In genomic region chr1:161706116-161706482, GRCh38 we compare ENCODE assay signal across 16 cellular contexts. TPM values are rescaled to one million over a fixed set of nuclear protein-coding genes. Genes with fewer than 3 reads are reported as not detected.
A peak's percentile ranks its signal among the peaks of the same experiment; 100 is the strongest.
DNase-seq lines count a peak whose midpoint lies in the region; ATAC-seq, FAIRE-seq and TF ChIP-seq lines count a peak whose summit lies in the region.
"Had no signal": no experiment of that assay in that cellular context is flagged by ENCODE, and none has a peak within 500 bp of the region (broad histone marks: within the 10 kb centered on the region; RNA-seq: fewer than 3 reads in every experiment).

No MANE protein-coding gene starts in this region.

- no peak overlapping the region for H3K4me3 Mint-ChIP-seq in activated naive CD8-positive, alpha-beta T cell treated with anti-CD3 and anti-CD28 coated beads, Interleukin-2, amount 50 U/mL, for 24 hours
- H3K4me3 Mint-ChIP-seq in activated naive CD8-positive, alpha-beta T cell treated with anti-CD3 and anti-CD28 coated beads for 36 hours, result no peak overlapping the region
- H3K4me3 Mint-ChIP-seq in stimulated activated effector memory CD8-positive, alpha-beta T cell treated with anti-CD3 and anti-CD28 coated beads, Interleukin-12 subunit alpha, Interleukin-12 subunit beta, amount 100 ng/mL, for 72 hours, result no peak overlapping the region
- no peak overlapping the region for H3K4me3 Mint-ChIP-seq in naive thymus-derived CD4-positive, alpha-beta T cell
- H3K4me3 Mint-ChIP-seq: activated CD4-positive, alpha-beta T cell treated with anti-CD3 and anti-CD28 coated beads for 36 hours; stimulated activated naive CD8-positive, alpha-beta T cell treated with anti-CD3 and anti-CD28 coated beads, Interleukin-15, Interleukin-2, amounts not matched to agents 100 ng/mL and 50 ng/mL, for 24 hours had no signal

- no peak for TF ChIP-seq EP300 in GM12878 (IDR thresholded peaks at IDR 0.05; ENCODE audit: borderline replicate concordance in 1 of 2, control insufficient read depth in 1 of 2, low read depth in 2 of 2, low read length in 2 of 2)

- TF ChIP-seq RAD21 in GM12878 (IDR thresholded peaks at IDR 0.05; ENCODE audit: insufficient read depth, low read depth, low read length), result no peak

- ATAC-seq in activated naive CD8-positive, alpha-beta T cell treated with anti-CD3 and anti-CD28 coated beads, Interleukin-2, amount 50 U/mL, for 24 hours, result peak; percentile 22
- ATAC-seq in HG03039 (IDR thresholded peaks at IDR 0.05; ENCODE audit: unreplicated experiment) (peak; percentile 7), GM12878 (peak; percentile 7; the same call in 2 of the 3 replicates), esophagus mucosa (no peak)
- peak; percentile 50 for ATAC-seq in stimulated activated effector memory CD8-positive, alpha-beta T cell treated with anti-CD3 and anti-CD28 coated beads, Interleukin-12 subunit alpha, Interleukin-12 subunit beta, amount 100 ng/mL, for 72 hours
- no peak for ATAC-seq in naive thymus-derived CD4-positive, alpha-beta T cell

- CTCF ChIA-PET in GM12878 (lab: Yijun Ruan, JAX), result interaction anchor here (0.6 to 5.0 kb wide), 6 partner anchors 11 to 222 kb away, joined by 3 to 75 read pairs (median 6); no protein-coding TSS in a partner anchor
- CTCF ChIA-PET in naive thymus-derived CD4-positive, alpha-beta T cell (lab: Charles Lee), result no interaction called here

- no peak overlapping the region for H3K27ac Mint-ChIP-seq in activated naive CD8-positive, alpha-beta T cell treated with anti-CD3 and anti-CD28 coated beads, Interleukin-2, amount 50 U/mL, for 24 hours
- H3K27ac Mint-ChIP-seq in activated naive CD8-positive, alpha-beta T cell treated with anti-CD3 and anti-CD28 coated beads for 36 hours, result no peak overlapping the region
- no peak overlapping the region for H3K27ac Mint-ChIP-seq in stimulated activated effector memory CD8-positive, alpha-beta T cell treated with anti-CD3 and anti-CD28 coated beads, Interleukin-12 subunit alpha, Interleukin-12 subunit beta, amount 100 ng/mL, for 72 hours
- no peak overlapping the region for H3K27ac Mint-ChIP-seq in naive thymus-derived CD4-positive, alpha-beta T cell
- H3K27ac Mint-ChIP-seq: activated CD4-positive, alpha-beta T cell treated with anti-CD3 and anti-CD28 coated beads for 36 hours; stimulated activated naive CD8-positive, alpha-beta T cell treated with anti-CD3 and anti-CD28 coated beads, Interleukin-15, Interleukin-2, amounts not matched to agents 100 ng/mL and 50 ng/mL, for 24 hours had no signal

- no peak for FAIRE-seq in GM12878 (lab: Jason Lieb, UNC)
- FAIRE-seq: frontal cortex, G401.6 had no signal

- H3K27me3 Mint-ChIP-seq in activated naive CD8-positive, alpha-beta T cell treated with anti-CD3 and anti-CD28 coated beads, Interleukin-2, amount 50 U/mL, for 24 hours, result peaks cover 6% of the 10 kb centered on the region
- peaks cover 3% of the 10 kb centered on the region for H3K27me3 Mint-ChIP-seq in activated naive CD8-positive, alpha-beta T cell treated with anti-CD3 and anti-CD28 coated beads for 36 hours
- peaks cover 0 to 27% (median 6%) of the 10 kb centered on the region in 5 donors for H3K27me3 Mint-ChIP-seq in naive thymus-derived CD4-positive, alpha-beta T cell

- no peak for TF ChIP-seq POLR2A in GM12878 (IDR thresholded peaks at IDR 0.05; ENCODE audit: low read depth, low read length)

- no peaks in the 10 kb centered on the region for H3K36me3 Mint-ChIP-seq in activated naive CD8-positive, alpha-beta T cell treated with anti-CD3 and anti-CD28 coated beads, Interleukin-2, amount 50 U/mL, for 24 hours (ENCODE audit: low read depth)
- no peaks in the 10 kb centered on the region for H3K36me3 Mint-ChIP-seq in activated naive CD8-positive, alpha-beta T cell treated with anti-CD3 and anti-CD28 coated beads for 36 hours
- no peaks in the 10 kb centered on the region for H3K36me3 Mint-ChIP-seq in stimulated activated effector memory CD8-positive, alpha-beta T cell treated with anti-CD3 and anti-CD28 coated beads, Interleukin-12 subunit alpha, Interleukin-12 subunit beta, amount 100 ng/mL, for 72 hours
- H3K36me3 Mint-ChIP-seq in naive thymus-derived CD4-positive, alpha-beta T cell, result no peaks in the 10 kb centered on the region

- H3K9ac ChIP-seq in GM12878 (ENCODE audit: control insufficient read depth, insufficient read depth, low read length), result peak overlapping the region; percentile 90; the same call in 1 of the 2 replicates

- peak overlapping the region; percentile 81 for H3K4me3 ChIP-seq in GM12878
- H3K4me3 ChIP-seq in naive thymus-derived CD4-positive, alpha-beta T cell (ENCODE audit: low read length), result no peak overlapping the region

- H3K4me2 ChIP-seq in GM12878 (ENCODE audit: control insufficient read depth, insufficient read depth), result peak overlapping the region; percentile 94

- peak overlapping the region; percentile 69 for H2AFZ ChIP-seq in GM12878 (ENCODE audit: control insufficient read depth, low read depth, low read length)

- SMC1A ChIA-PET in GM12878 (lab: Charles Lee; ENCODE audit: uncharacterized antibody, unreplicated experiment), result interaction anchor here (1.2 to 5.1 kb wide), 5 partner anchors 11 to 33 kb away, joined by 3 to 61 read pairs (median 45); no protein-coding TSS in a partner anchor

- RAD21 ChIA-PET in GM12878 (lab: Charles Lee; ENCODE audit: unreplicated experiment), result interaction anchor here (1.7 to 4.7 kb wide), 4 partner anchors 9 to 31 kb away, joined by 5 to 74 read pairs (median 22); no protein-coding TSS in a partner anchor

- H3K27ac ChIP-seq in GM12878 (ENCODE audit: control insufficient read depth, insufficient read depth), result peak overlapping the region; percentile 85
- no peak overlapping the region for H3K27ac ChIP-seq in naive thymus-derived CD4-positive, alpha-beta T cell (ENCODE audit: low read depth, low read length)

- H3K27me3 ChIP-seq in GM12878 (replicated peaks in 1 of 2; ENCODE audit: control insufficient read depth in 2 of 2, insufficient read depth in 2 of 2, low read length in 1 of 2), result no peaks in the 10 kb centered on the region
- H3K27me3 ChIP-seq in naive thymus-derived CD4-positive, alpha-beta T cell (ENCODE audit: control insufficient read depth in 2 of 2, insufficient read depth in 2 of 2, low read length in 2 of 2), result no peaks in the 10 kb centered on the region

- DNase-seq in activated naive CD8-positive, alpha-beta T cell treated with anti-CD3 and anti-CD28 coated beads, Interleukin-2, amount 50 U/mL, for 24 hours, result no peak
- DNase-seq in activated naive CD8-positive, alpha-beta T cell treated with anti-CD3 and anti-CD28 coated beads for 36 hours, result no peak
- DNase-seq in GM12878 (ENCODE audit: low read depth, low spot score) (no peak), AG08395 (ENCODE audit: low spot score) (no peak)
- DNase-seq in stimulated activated effector memory CD8-positive, alpha-beta T cell treated with anti-CD3 and anti-CD28 coated beads, Interleukin-12 subunit alpha, Interleukin-12 subunit beta, amount 100 ng/mL, for 72 hours (ENCODE audit: low spot score in 2 of 2), result peak in 1 of 2 donors; percentile 28
- no peak for DNase-seq in naive thymus-derived CD4-positive, alpha-beta T cell
- DNase-seq: activated CD4-positive, alpha-beta T cell treated with anti-CD3 and anti-CD28 coated beads for 36 hours; NCI-H510A treated with DMSO at 0.1 percent for 48 hours; stimulated activated CD4-positive, alpha-beta T cell treated with anti-CD3 and anti-CD28 coated beads, Interleukin-2, amount 100 ng/mL, for 24 hours; SW 1271 had no signal

- no TSS peak for BruUV-seq in GM12878 (replicated peaks; lab: Mats Ljungman, UMichigan)

- 14% methylated on average over 3 of the region's 3 CpGs for whole genome bisulfite sequencing in GM12878 (ENCODE audit: insufficient coverage, insufficient replicate concordance, low lambda C conversion rate, missing lambda C conversion rate)

- no peak for TF ChIP-seq CTCF in GM12878 (IDR thresholded peaks at IDR 0.05 in 2 of 3, conservative IDR thresholded peaks at IDR 0.05 in 1 of 3; ENCODE audit: control insufficient read depth in 2 of 3, extremely low read depth in 1 of 3, insufficient read depth in 1 of 3, low read depth in 3 of 3, low read length in 3 of 3)

- H3K36me3 ChIP-seq in GM12878 (ENCODE audit: control insufficient read depth in 2 of 2, insufficient read depth in 2 of 2, low read length in 1 of 2), result peaks cover 6 to 7% of the 10 kb centered on the region in 2 experiments
- H3K36me3 ChIP-seq in naive thymus-derived CD4-positive, alpha-beta T cell (ENCODE audit: control insufficient read depth in 2 of 3, insufficient read depth in 3 of 3, low read length in 3 of 3), result no peaks in the 10 kb centered on the region

- POLR2A ChIA-PET in GM12878 (lab: Charles Lee), result interaction anchor here (0.7 to 3.1 kb wide), 3 partner anchors 16 to 31 kb away, joined by 3 to 23 read pairs (median 16); no protein-coding TSS in a partner anchor
- POLR2A ChIA-PET in naive thymus-derived CD4-positive, alpha-beta T cell (lab: Charles Lee), result no interaction called here

- H3K9me3 Mint-ChIP-seq in activated naive CD8-positive, alpha-beta T cell treated with anti-CD3 and anti-CD28 coated beads, Interleukin-2, amount 50 U/mL, for 24 hours, result no peaks in the 10 kb centered on the region
- no peaks in the 10 kb centered on the region for H3K9me3 Mint-ChIP-seq in activated naive CD8-positive, alpha-beta T cell treated with anti-CD3 and anti-CD28 coated beads for 36 hours
- no peaks in the 10 kb centered on the region for H3K9me3 Mint-ChIP-seq in stimulated activated effector memory CD8-positive, alpha-beta T cell treated with anti-CD3 and anti-CD28 coated beads, Interleukin-12 subunit alpha, Interleukin-12 subunit beta, amount 100 ng/mL, for 72 hours
- no peaks in the 10 kb centered on the region for H3K9me3 Mint-ChIP-seq in naive thymus-derived CD4-positive, alpha-beta T cell
- H3K9me3 Mint-ChIP-seq: stimulated activated naive CD8-positive, alpha-beta T cell treated with anti-CD3 and anti-CD28 coated beads, Interleukin-15, Interleukin-2, amounts not matched to agents 100 ng/mL and 50 ng/mL, for 24 hours had no signal

- peaks cover 28% of the 10 kb centered on the region for H3K4me1 ChIP-seq in GM12878 (ENCODE audit: control insufficient read depth, insufficient read depth, low read length)
- H3K4me1 ChIP-seq in naive thymus-derived CD4-positive, alpha-beta T cell (ENCODE audit: control insufficient read depth in 2 of 2, insufficient read depth in 2 of 2, low read length in 2 of 2), result no peaks in the 10 kb centered on the region

- H3K9me3 ChIP-seq in GM12878 (replicated peaks; ENCODE audit: control insufficient read depth, insufficient read depth, low read length), result no peaks in the 10 kb centered on the region
- H3K9me3 ChIP-seq in naive thymus-derived CD4-positive, alpha-beta T cell (ENCODE audit: control insufficient read depth in 2 of 3, low read length in 3 of 3), result no peaks in the 10 kb centered on the region

- peaks cover 8% of the 10 kb centered on the region for H3K4me1 Mint-ChIP-seq in activated naive CD8-positive, alpha-beta T cell treated with anti-CD3 and anti-CD28 coated beads, Interleukin-2, amount 50 U/mL, for 24 hours
- H3K4me1 Mint-ChIP-seq in activated naive CD8-positive, alpha-beta T cell treated with anti-CD3 and anti-CD28 coated beads for 36 hours, result no peaks in the 10 kb centered on the region
- no peaks in the 10 kb centered on the region for H3K4me1 Mint-ChIP-seq in stimulated activated effector memory CD8-positive, alpha-beta T cell treated with anti-CD3 and anti-CD28 coated beads, Interleukin-12 subunit alpha, Interleukin-12 subunit beta, amount 100 ng/mL, for 72 hours
- peaks cover 0 to 6% (median 0%) of the 10 kb centered on the region in 7 donors for H3K4me1 Mint-ChIP-seq in naive thymus-derived CD4-positive, alpha-beta T cell
- H3K4me1 Mint-ChIP-seq: activated CD4-positive, alpha-beta T cell treated with anti-CD3 and anti-CD28 coated beads for 36 hours had no signal

- intact Hi-C loops in GM12878 (cut with micrococcal nuclease; ENCODE audit: unreplicated experiment), result loop anchor here (2.0 kb wide), 2 partner anchors 21 to 33 kb away; no protein-coding TSS in a partner anchor
- intact Hi-C loops in naive thymus-derived CD4-positive, alpha-beta T cell (cut with micrococcal nuclease), result no loop called here

- peaks cover 41% of the 10 kb centered on the region for H3K79me2 ChIP-seq in GM12878 (ENCODE audit: control insufficient read depth, insufficient read depth, low read length)

- H4K20me1 ChIP-seq in GM12878 (ENCODE audit: control insufficient read depth, insufficient read depth), result no peaks in the 10 kb centered on the region

- in situ Hi-C loops in GM12878 (cut with MboI), result no loop called here

RNA-seq across cellular contexts. Expression of gene FCRLA, which starts 0.9 kb away (rescaled TPM):
- under 1 TPM; 0.35 to 0.56 TPM for total RNA-seq in activated naive CD8-positive, alpha-beta T cell treated with anti-CD3 and anti-CD28 coated beads for 36 hours
- total RNA-seq in GM12878 (2013; cell fraction: nucleolus; rRNA removed), result 48.7 and 51.4 TPM in 2 replicates
- 419 and 443 TPM in 2 replicates for total RNA-seq in GM12878 (2014; rRNA removed)
- total RNA-seq in GM12878 (2014; rRNA removed; fragmentation: Illumina TruSeq; extraction: Trizol), result 269 and 273 TPM in 2 replicates
- 286 and 294 TPM in 2 replicates for total RNA-seq in GM12878 (2021)
- polyA plus RNA-seq in GM12878 (2011; ENCODE audit: low read depth), result 286 TPM
- 122 and 130 TPM in 2 replicates for polyA plus RNA-seq in GM12878 (2011; rRNA removed)
- polyA plus RNA-seq in GM12878 (2011; cell fraction: cytosol; rRNA removed), result 126 and 193 TPM in 2 replicates
- polyA plus RNA-seq in GM12878 (2011; cell fraction: nucleus; rRNA removed), result 55.0 and 60.1 TPM in 2 replicates
- 191 and 218 TPM in 2 replicates for polyA plus RNA-seq in GM12878 (2012)
- 378 and 399 TPM in 2 replicates for polyA plus RNA-seq in GM12878 (2014; fragmentation: Illumina TruSeq; extraction: Trizol)
- polyA plus RNA-seq in GM12878 (2014; fragmentation: Nextera tagmentation; extraction: Ambion mirVana), result 100 to 1,000 TPM; 418 to 714 TPM
- 355 and 359 TPM in 2 replicates for polyA plus RNA-seq in GM12878 (2014; rRNA removed)
- polyA plus RNA-seq in GM12878 (2016; fragmentation: Nextera tagmentation; extraction: Ambion mirVana), result 100 to 1,000 TPM; 339 to 389 TPM
- 84.4 and 140 TPM in 2 replicates for polyA minus RNA-seq in GM12878 (2011; rRNA and poly(A)+ RNA removed)
- 24.5 and 36.5 TPM in 2 replicates for polyA minus RNA-seq in GM12878 (2011; cell fraction: cytosol; rRNA and poly(A)+ RNA removed)
- polyA minus RNA-seq in GM12878 (2011; cell fraction: nucleus; rRNA and poly(A)+ RNA removed), result 11.8 and 17.8 TPM in 2 replicates
- total RNA-seq in esophagus mucosa, result 0.56 TPM
- total RNA-seq in naive thymus-derived CD4-positive, alpha-beta T cell, result 1 to 10 TPM in 1 of 5 experiments, under 1 TPM in 3, not detected in 1; 0.32 to 1.8 (median 0.53) TPM
- under 1 TPM; 0.56 to 0.59 TPM for polyA plus RNA-seq in naive thymus-derived CD4-positive, alpha-beta T cell
- total RNA-seq: activated CD4-positive, alpha-beta T cell treated with anti-CD3 and anti-CD28 coated beads for 36 hours; frontal cortex had no signal

RNA-seq across cellular contexts. Expression of gene FCRLB, which starts 15.2 kb away (rescaled TPM):
- total RNA-seq in activated naive CD8-positive, alpha-beta T cell treated with anti-CD3 and anti-CD28 coated beads for 36 hours, result under 1 TPM; 0.49 to 0.76 TPM
- 4.0 and 4.2 TPM in 2 replicates for total RNA-seq in GM12878 (2013; cell fraction: nucleolus; rRNA removed)
- 11.3 and 11.5 TPM in 2 replicates for total RNA-seq in GM12878 (2014; rRNA removed)
- 3.1 and 3.4 TPM in 2 replicates for total RNA-seq in GM12878 (2014; rRNA removed; fragmentation: Illumina TruSeq; extraction: Trizol)
- total RNA-seq in GM12878 (2021), result 7.9 and 8.3 TPM in 2 replicates
- polyA plus RNA-seq in GM12878 (2011; ENCODE audit: low read depth), result 0.73 TPM
- polyA plus RNA-seq in GM12878 (2011; rRNA removed), result 1.2 and 1.5 TPM in 2 replicates
- 1.3 and 1.7 TPM in 2 replicates for polyA plus RNA-seq in GM12878 (2011; cell fraction: cytosol; rRNA removed)
- 3.6 and 4.2 TPM in 2 replicates for polyA plus RNA-seq in GM12878 (2011; cell fraction: nucleus; rRNA removed)
- polyA plus RNA-seq in GM12878 (2012), result 2.5 and 3.2 TPM in 2 replicates
- 1.2 and 1.9 TPM in 2 replicates for polyA plus RNA-seq in GM12878 (2014; fragmentation: Illumina TruSeq; extraction: Trizol)
- 1 to 10 TPM in 1 of 2 experiments, under 1 TPM in 1; 0.55 to 1.2 TPM for polyA plus RNA-seq in GM12878 (2014; fragmentation: Nextera tagmentation; extraction: Ambion mirVana)
- 8.8 and 9.4 TPM in 2 replicates for polyA plus RNA-seq in GM12878 (2014; rRNA removed)
- polyA plus RNA-seq in GM12878 (2016; fragmentation: Nextera tagmentation; extraction: Ambion mirVana), result 10 to 100 TPM; 10.9 to 11.7 TPM
- 0.93 and 1.1 TPM in 2 replicates for polyA minus RNA-seq in GM12878 (2011; rRNA and poly(A)+ RNA removed)
- polyA minus RNA-seq in GM12878 (2011; cell fraction: cytosol; rRNA and poly(A)+ RNA removed), result 0.53 and 0.62 TPM in 2 replicates
- polyA minus RNA-seq in GM12878 (2011; cell fraction: nucleus; rRNA and poly(A)+ RNA removed), result 2.3 and 2.4 TPM in 2 replicates
- total RNA-seq in esophagus mucosa, result 0.72 TPM
- total RNA-seq in naive thymus-derived CD4-positive, alpha-beta T cell, result 1 to 10 TPM in 2 of 5 experiments, under 1 TPM in 3; 0.34 to 1.8 (median 0.76) TPM
- under 1 TPM; 0.79 to 0.90 TPM for polyA plus RNA-seq in naive thymus-derived CD4-positive, alpha-beta T cell
- total RNA-seq: activated CD4-positive, alpha-beta T cell treated with anti-CD3 and anti-CD28 coated beads for 36 hours had no signal

RNA-seq across cellular contexts. Expression of gene FCGR2B, which starts 43.2 kb away (rescaled TPM):
- under 1 TPM; 0.20 to 0.25 TPM for total RNA-seq in activated naive CD8-positive, alpha-beta T cell treated with anti-CD3 and anti-CD28 coated beads for 36 hours
- 113 and 116 TPM in 2 replicates for total RNA-seq in GM12878 (2013; cell fraction: nucleolus; rRNA removed)
- total RNA-seq in GM12878 (2014; rRNA removed) (99.3 and 100 TPM in 2 replicates), GM12878 (2014; rRNA removed; fragmentation: Illumina TruSeq; extraction: Trizol) (76.6 and 78.5 TPM in 2 replicates), GM12878 (2021) (88.9 and 99.4 TPM in 2 replicates), esophagus mucosa (0.80 TPM)
- polyA plus RNA-seq in GM12878 (2011; ENCODE audit: low read depth), result 27.4 TPM
- polyA plus RNA-seq in GM12878 (2011; rRNA removed) (99.1 and 111 TPM in 2 replicates), GM12878 (2014; fragmentation: Illumina TruSeq; extraction: Trizol) (118 and 122 TPM in 2 replicates), GM12878 (2014; fragmentation: Nextera tagmentation; extraction: Ambion mirVana) (100 to 1,000 TPM; 131 to 216 TPM), GM12878 (2014; rRNA removed) (101 and 106 TPM in 2 replicates), GM12878 (2016; fragmentation: Nextera tagmentation; extraction: Ambion mirVana) (100 to 1,000 TPM; 105 to 112 TPM)
- polyA plus RNA-seq in GM12878 (2011; cell fraction: cytosol; rRNA removed), result 146 and 151 TPM in 2 replicates
- 167 and 219 TPM in 2 replicates for polyA plus RNA-seq in GM12878 (2011; cell fraction: nucleus; rRNA removed)
- polyA plus RNA-seq in GM12878 (2012), result 32.7 and 37.9 TPM in 2 replicates
- polyA minus RNA-seq in GM12878 (2011; rRNA and poly(A)+ RNA removed), result 82.4 and 94.0 TPM in 2 replicates
- polyA minus RNA-seq in GM12878 (2011; cell fraction: cytosol; rRNA and poly(A)+ RNA removed), result 21.1 and 30.9 TPM in 2 replicates
- 35.2 and 46.1 TPM in 2 replicates for polyA minus RNA-seq in GM12878 (2011; cell fraction: nucleus; rRNA and poly(A)+ RNA removed)
- total RNA-seq in naive thymus-derived CD4-positive, alpha-beta T cell, result 10 to 100 TPM in 1 of 5 experiments, 1 to 10 TPM in 3, not detected in 1; 2.2 to 13.9 (median 5.2) TPM
- under 1 TPM in 1 of 2 donors, not detected in 1; 0.24 TPM for polyA plus RNA-seq in naive thymus-derived CD4-positive, alpha-beta T cell
- total RNA-seq: A172; activated CD4-positive, alpha-beta T cell treated with anti-CD3 and anti-CD28 coated beads for 36 hours had no signal

RNA-seq across cellular contexts. Expression of gene DUSP12, which starts 43.5 kb away (rescaled TPM):
- 10 to 100 TPM; 39.9 to 40.3 TPM for total RNA-seq in activated naive CD8-positive, alpha-beta T cell treated with anti-CD3 and anti-CD28 coated beads for 36 hours
- 51.7 and 53.8 TPM in 2 replicates for total RNA-seq in GM12878 (2013; cell fraction: nucleolus; rRNA removed)
- total RNA-seq in GM12878 (2014; rRNA removed), result 41.1 and 42.5 TPM in 2 replicates
- total RNA-seq in GM12878 (2014; rRNA removed; fragmentation: Illumina TruSeq; extraction: Trizol), result 23.7 and 24.1 TPM in 2 replicates
- total RNA-seq in GM12878 (2021), result 25.2 and 29.8 TPM in 2 replicates
- polyA plus RNA-seq in GM12878 (2011; ENCODE audit: low read depth), result 20.3 TPM
- polyA plus RNA-seq in GM12878 (2011; rRNA removed), result 50.8 and 62.5 TPM in 2 replicates
- 32.4 and 42.5 TPM in 2 replicates for polyA plus RNA-seq in GM12878 (2011; cell fraction: cytosol; rRNA removed)
- 45.5 and 54.7 TPM in 2 replicates for polyA plus RNA-seq in GM12878 (2011; cell fraction: nucleus; rRNA removed)
- polyA plus RNA-seq in GM12878 (2012), result 22.4 and 25.5 TPM in 2 replicates
- 24.8 and 25.7 TPM in 2 replicates for polyA plus RNA-seq in GM12878 (2014; fragmentation: Illumina TruSeq; extraction: Trizol)
- polyA plus RNA-seq in GM12878 (2014; fragmentation: Nextera tagmentation; extraction: Ambion mirVana), result 10 to 100 TPM in 1 of 2 experiments, 1 to 10 TPM in 1; 7.0 to 13.3 TPM
- polyA plus RNA-seq in GM12878 (2014; rRNA removed), result 46.5 and 51.5 TPM in 2 replicates
- 10 to 100 TPM; 42.5 TPM for polyA plus RNA-seq in GM12878 (2016; fragmentation: Nextera tagmentation; extraction: Ambion mirVana)
- 16.2 and 20.9 TPM in 2 replicates for polyA minus RNA-seq in GM12878 (2011; rRNA and poly(A)+ RNA removed)
- 14.8 and 16.3 TPM in 2 replicates for polyA minus RNA-seq in GM12878 (2011; cell fraction: cytosol; rRNA and poly(A)+ RNA removed)
- 21.8 and 38.5 TPM in 2 replicates for polyA minus RNA-seq in GM12878 (2011; cell fraction: nucleus; rRNA and poly(A)+ RNA removed)
- total RNA-seq in esophagus mucosa, result 13.0 TPM
- 10 to 100 TPM; 16.1 to 31.4 (median 24.1) TPM for total RNA-seq in naive thymus-derived CD4-positive, alpha-beta T cell
- 10 to 100 TPM; 74.3 to 75.2 TPM for polyA plus RNA-seq in naive thymus-derived CD4-positive, alpha-beta T cell

Comparison
In these comparisons a context has a peak if more than half of its experiments do, and no peak if none do; other contexts are left out.
1. ATAC-seq: peak in activated naive CD8-positive, alpha-beta T cell treated with anti-CD3 and anti-CD28 coated beads, Interleukin-2, amount 50 U/mL, for 24 hours (single experiment), HG03039 (single experiment), GM12878 (single experiment) and stimulated activated effector memory CD8-positive, alpha-beta T cell treated with anti-CD3 and anti-CD28 coated beads, Interleukin-12 subunit alpha, Interleukin-12 subunit beta, amount 100 ng/mL, for 72 hours (single experiment); none in esophagus mucosa (single experiment) and naive thymus-derived CD4-positive, alpha-beta T cell (single experiment).
2. RNA of gene FCRLA, which starts 0.9 kb away (total RNA-seq): 48.7 to 443 TPM in GM12878; 0.35 to 0.56 TPM in activated naive CD8-positive, alpha-beta T cell treated with anti-CD3 and anti-CD28 coated beads for 36 hours, 0.56 TPM in esophagus mucosa (single experiment) and 0.32 to 1.8 TPM in naive thymus-derived CD4-positive, alpha-beta T cell; every median in the first group is over 10 times any median in the second.
3. RNA of gene FCGR2B, which starts 43.2 kb away (total RNA-seq): 76.6 to 116 TPM in GM12878; 2.2 to 13.9 TPM in naive thymus-derived CD4-positive, alpha-beta T cell, 0.80 TPM in esophagus mucosa (single experiment) and 0.20 to 0.25 TPM in activated naive CD8-positive, alpha-beta T cell treated with anti-CD3 and anti-CD28 coated beads for 36 hours; every median in the first group is over 4 times any median in the second.